32 cellular contexts compared by ENCODE assay signal in the genomic region with DNA sequence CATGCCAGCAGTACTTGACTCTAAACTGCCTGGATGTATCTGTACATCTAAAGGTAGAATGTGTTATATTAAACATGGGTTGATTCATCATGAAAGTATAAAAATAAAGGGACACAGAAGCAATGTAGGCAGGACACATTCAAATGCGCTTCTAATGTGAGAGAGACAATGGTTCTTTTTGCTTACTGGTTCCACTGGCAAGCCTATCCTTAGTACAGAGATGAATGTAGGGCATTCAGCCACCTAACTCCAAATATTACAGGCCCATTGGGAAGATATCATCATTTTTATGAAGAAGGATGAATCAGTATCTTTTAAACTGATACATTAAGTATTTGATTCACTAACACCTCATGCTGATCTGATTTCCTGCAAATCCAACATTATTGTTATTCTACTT. TPM values are rescaled to one million over a fixed set of nuclear protein-coding genes. Genes with fewer than 3 reads are reported as not detected.
"Had no signal": no experiment of that assay in that cellular context is flagged by ENCODE, and none has a peak within 500 bp of the region (broad histone marks: within the 10 kb centered on the region; RNA-seq: fewer than 3 reads in every experiment).

No MANE protein-coding gene starts in this region.

- H3K4me3 Mint-ChIP-seq: immature natural killer cell; memory B cell; naive thymus-derived CD8-positive, alpha-beta T cell; nephron; neural crest cell; stimulated activated memory B cell treated with anti-CD40 and anti-IgM and Interleukin-4, amounts not matched to agents 10 μg/mL and 1 μg/mL and 100 μg/mL, for 72 hours; stimulated activated naive CD8-positive, alpha-beta T cell treated with anti-CD3 and anti-CD28 coated beads, Interleukin-15, amount 100 ng/mL, for 72 hours; type B pancreatic cell had no signal

- H3K27me3 Mint-ChIP-seq: stimulated activated memory B cell treated with anti-CD40 and anti-IgM and Interleukin-4, amounts not matched to agents 10 μg/mL and 1 μg/mL and 100 μg/mL, for 72 hours; stimulated activated naive CD8-positive, alpha-beta T cell treated with anti-CD3 and anti-CD28 coated beads, Interleukin-15, amount 100 ng/mL, for 72 hours; type B pancreatic cell had no signal

- DNase-seq: immature natural killer cell; islet precursor cell; left ventricle myocardium inferior; naive thymus-derived CD8-positive, alpha-beta T cell; nucleus accumbens; pancreas; right lobe of liver; stimulated activated CD4-positive, alpha-beta T cell treated with anti-CD3 and anti-CD28 coated beads, Interleukin-1b, Interleukin-23, amount 100 ng/mL, for 48 hours; stimulated activated CD4-positive, alpha-beta T cell treated with anti-CD3 and anti-CD28 coated beads, Interleukin-2, amount 100 ng/mL, for 48 hours; stimulated activated CD4-positive, alpha-beta T cell treated with anti-CD3 and anti-CD28 coated beads, Interleukin-4, amount 100 ng/mL, for 4 hours; stimulated activated CD8-positive, alpha-beta memory T cell treated with anti-CD3 and anti-CD28 coated beads, Interleukin-4, amount 100 ng/mL, for 48 hours; stimulated activated naive CD4-positive, alpha-beta T cell treated with Interleukin-2 at 50 U/mL for 16 hours; stimulated activated naive CD8-positive, alpha-beta T cell treated with anti-CD3 and anti-CD28 coated beads, Interleukin-15, amount 100 ng/mL, for 72 hours; tibial artery; uterus had no signal

- H3K36me3 Mint-ChIP-seq: immature natural killer cell; stimulated activated memory B cell treated with anti-CD40 and anti-IgM and Interleukin-4, amounts not matched to agents 10 μg/mL and 1 μg/mL and 100 μg/mL, for 72 hours; type B pancreatic cell had no signal

- H3K27ac Mint-ChIP-seq: immature natural killer cell; memory B cell; naive thymus-derived CD8-positive, alpha-beta T cell; nephron; stimulated activated memory B cell treated with anti-CD40 and anti-IgM and Interleukin-4, amounts not matched to agents 10 μg/mL and 1 μg/mL and 100 μg/mL, for 72 hours; stimulated activated naive CD8-positive, alpha-beta T cell treated with anti-CD3 and anti-CD28 coated beads, Interleukin-15, amount 100 ng/mL, for 72 hours; type B pancreatic cell had no signal

- H3K27ac ChIP-seq: left ventricle myocardium inferior, pancreas, right atrium auricular region, right lobe of liver, suprapubic skin, thoracic aorta, tibial artery, uterus had no signal

- FAIRE-seq: pancreas had no signal

- H3K9me3 Mint-ChIP-seq: immature natural killer cell, type B pancreatic cell had no signal

- H3K4me1 Mint-ChIP-seq: immature natural killer cell; memory B cell; naive thymus-derived CD8-positive, alpha-beta T cell; nephron; neural crest cell; stimulated activated memory B cell treated with anti-CD40 and anti-IgM and Interleukin-4, amounts not matched to agents 10 μg/mL and 1 μg/mL and 100 μg/mL, for 72 hours; stimulated activated naive CD8-positive, alpha-beta T cell treated with anti-CD3 and anti-CD28 coated beads, Interleukin-15, amount 100 ng/mL, for 72 hours had no signal

RNA-seq across cellular contexts. Expression of a gene that starts 18.0 kb away (rescaled TPM):
- total RNA-seq: mesenteric fat pad, skeletal muscle tissue had no signal

RNA-seq across cellular contexts. Expression of a gene that starts 56.4 kb away (rescaled TPM):
- total RNA-seq: left ventricle myocardium inferior; lower leg skin; lung; mesenteric fat pad; mucosa of gallbladder; naive thymus-derived CD8-positive, alpha-beta T cell; neural crest cell; osteoblast; pancreas; posterior vena cava; pulmonary artery endothelial cell; right atrium auricular region; right lobe of liver; skeletal muscle tissue; thoracic aorta; ureter; uterus had no signal
